13 cellular contexts compared by ENCODE assay signal in the genomic region with DNA sequence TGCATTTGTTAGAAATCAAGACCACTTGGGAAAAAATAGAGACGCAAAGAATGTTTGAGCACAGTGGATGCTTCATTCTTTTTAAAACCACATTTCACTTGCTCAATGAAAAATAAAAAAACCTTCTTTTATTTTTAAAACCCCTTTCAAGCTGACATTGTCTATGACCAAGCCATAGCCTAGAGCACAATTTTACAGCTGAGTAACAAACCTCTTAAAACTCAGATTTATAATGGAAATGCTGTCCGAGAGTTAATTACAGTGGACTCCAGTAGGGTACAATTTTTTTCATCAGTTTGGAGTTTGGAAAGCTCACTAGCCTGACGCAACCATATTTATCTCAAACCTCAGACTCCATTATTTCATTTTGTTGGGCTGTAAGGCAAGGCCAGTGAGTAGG.
DNase-seq lines count a peak whose midpoint lies in the region; TF ChIP-seq lines count a peak whose summit lies in the region.
"Had no signal": no experiment of that assay in that cellular context is flagged by ENCODE, and none has a peak within 500 bp of the region (broad histone marks: within the 10 kb centered on the region; RNA-seq: fewer than 3 reads in every experiment).

No MANE protein-coding gene starts in this region.

- WGBS in smooth muscle cell (ENCODE audit: low lambda C conversion rate): 82% methylated on average over 3 of the region's 3 CpGs

- H3K27ac Mint-ChIP-seq in MCF 10A (ENCODE audit: low read depth, unreplicated experiment): no peak overlapping the region
- H3K27ac Mint-ChIP-seq: CD14-positive monocyte; CD8-positive, alpha-beta T cell had no signal

- CTCF ChIA-PET in MCF 10A (lab: Yijun Ruan, JAX): interaction anchor here (0.7 to 2.9 kb wide), 4 partner anchors 12 to 343 kb away, joined by 3 to 14 read pairs (median 4); no protein-coding TSS in a partner anchor

- no peaks in the 10 kb centered on the region for H3K36me3 ChIP-seq in smooth muscle cell (ENCODE audit: low read depth)
- H3K36me3 ChIP-seq: BE2C had no signal

- no peak overlapping the region for H3K4me3 ChIP-seq in smooth muscle cell
- H3K4me3 ChIP-seq: K562 had no signal

- no peak overlapping the region for H2AFZ ChIP-seq in smooth muscle cell (ENCODE audit: low read depth)

- no peak for TF ChIP-seq CTCF in MCF 10A (IDR thresholded peaks at IDR 0.05; ENCODE audit: unreplicated experiment)
- TF ChIP-seq CTCF in smooth muscle cell (IDR thresholded peaks at IDR 0.05; ENCODE audit: borderline replicate concordance, insufficient read depth, poor library complexity, severe bottlenecking): no peak
- TF ChIP-seq CTCF in GM20000 (IDR thresholded peaks at IDR 0.05; ENCODE audit: extremely low read depth, missing control alignments): no peak

- intact Hi-C loops in MCF 10A (cut with micrococcal nuclease): no loop called here

- POLR2A ChIA-PET in MCF 10A (lab: Yijun Ruan, JAX): interaction anchor here (1.1 to 1.6 kb wide), 2 partner anchors 13 to 334 kb away, joined by 4 to 7 read pairs; no protein-coding TSS in a partner anchor

- no peaks in the 10 kb centered on the region for H3F3A ChIP-seq in smooth muscle cell (ENCODE audit: low read depth)

- H3K4me1 ChIP-seq in smooth muscle cell (ENCODE audit: low read depth): no peaks in the 10 kb centered on the region
- H3K4me1 ChIP-seq: BE2C, Caco-2 had no signal

- DNase-seq in COLO829 (ENCODE audit: low spot score): peak; percentile 3
- DNase-seq in M059J (ENCODE audit: low read depth): peak; percentile 61
- peak; percentile 64 for DNase-seq in fibroblast of peridontal ligament (ENCODE audit: extremely low read depth)
- no peak for DNase-seq in inferior parietal cortex (ENCODE audit: extremely low spot score)
- no peak for DNase-seq in MCF 10A (ENCODE audit: unreplicated experiment)
- no peak for DNase-seq in smooth muscle cell (lab: John Stamatoyannopoulos, UW; ENCODE audit: unreplicated experiment)
- no peak for DNase-seq in GM20000 (ENCODE audit: low spot score)
- DNase-seq: BE2C; Caco-2; CD8-positive, alpha-beta T cell; EL had no signal

- H3K27ac ChIP-seq in smooth muscle cell (ENCODE audit: low read depth): no peak overlapping the region

- H3K79me2 ChIP-seq in smooth muscle cell (ENCODE audit: low read depth): no peaks in the 10 kb centered on the region

- H3K4me2 ChIP-seq in smooth muscle cell: no peak overlapping the region

- no peaks in the 10 kb centered on the region for H3K9me3 ChIP-seq in smooth muscle cell (replicated peaks; ENCODE audit: low read depth)
- H3K9me3 ChIP-seq: BE2C had no signal

- BruUV-seq in MCF 10A (replicated peaks; lab: Mats Ljungman, UMichigan): no TSS peak

- no peak overlapping the region for H3K9ac ChIP-seq in smooth muscle cell (ENCODE audit: low read depth)

- no peak overlapping the region for H3K4me3 Mint-ChIP-seq in MCF 10A (ENCODE audit: unreplicated experiment)
- H3K4me3 Mint-ChIP-seq: CD14-positive monocyte; CD8-positive, alpha-beta T cell had no signal

- no peaks in the 10 kb centered on the region for H3K36me3 Mint-ChIP-seq in MCF 10A (ENCODE audit: insufficient read depth, unreplicated experiment)
- H3K36me3 Mint-ChIP-seq: CD14-positive monocyte; CD8-positive, alpha-beta T cell had no signal

- peaks cover 9% of the 10 kb centered on the region for H3K4me1 Mint-ChIP-seq in MCF 10A (ENCODE audit: insufficient read depth, unreplicated experiment)
- H3K4me1 Mint-ChIP-seq: CD14-positive monocyte had no signal

- H3K27me3 ChIP-seq in smooth muscle cell (ENCODE audit: low read depth): peaks cover 40% of the 10 kb centered on the region
- H3K27me3 ChIP-seq: BE2C had no signal

- no peaks in the 10 kb centered on the region for H3K9me3 Mint-ChIP-seq in MCF 10A (ENCODE audit: unreplicated experiment)
- H3K9me3 Mint-ChIP-seq: CD8-positive, alpha-beta T cell had no signal

- no peaks in the 10 kb centered on the region for H4K20me1 ChIP-seq in smooth muscle cell (ENCODE audit: low read depth)

- H3K27me3 Mint-ChIP-seq in MCF 10A (ENCODE audit: insufficient read depth, unreplicated experiment): no peaks in the 10 kb centered on the region

Comparison
In these comparisons a context has a peak if more than half of its experiments do, and no peak if none do; other contexts are left out.
1. DNase-seq: peak in COLO829 (single experiment), M059J (single experiment) and fibroblast of peridontal ligament (single experiment); none in inferior parietal cortex (single experiment), MCF 10A (single experiment), smooth muscle cell (single experiment) and GM20000 (single experiment).